8 cellular contexts compared by ENCODE assay signal in the genomic region with DNA sequence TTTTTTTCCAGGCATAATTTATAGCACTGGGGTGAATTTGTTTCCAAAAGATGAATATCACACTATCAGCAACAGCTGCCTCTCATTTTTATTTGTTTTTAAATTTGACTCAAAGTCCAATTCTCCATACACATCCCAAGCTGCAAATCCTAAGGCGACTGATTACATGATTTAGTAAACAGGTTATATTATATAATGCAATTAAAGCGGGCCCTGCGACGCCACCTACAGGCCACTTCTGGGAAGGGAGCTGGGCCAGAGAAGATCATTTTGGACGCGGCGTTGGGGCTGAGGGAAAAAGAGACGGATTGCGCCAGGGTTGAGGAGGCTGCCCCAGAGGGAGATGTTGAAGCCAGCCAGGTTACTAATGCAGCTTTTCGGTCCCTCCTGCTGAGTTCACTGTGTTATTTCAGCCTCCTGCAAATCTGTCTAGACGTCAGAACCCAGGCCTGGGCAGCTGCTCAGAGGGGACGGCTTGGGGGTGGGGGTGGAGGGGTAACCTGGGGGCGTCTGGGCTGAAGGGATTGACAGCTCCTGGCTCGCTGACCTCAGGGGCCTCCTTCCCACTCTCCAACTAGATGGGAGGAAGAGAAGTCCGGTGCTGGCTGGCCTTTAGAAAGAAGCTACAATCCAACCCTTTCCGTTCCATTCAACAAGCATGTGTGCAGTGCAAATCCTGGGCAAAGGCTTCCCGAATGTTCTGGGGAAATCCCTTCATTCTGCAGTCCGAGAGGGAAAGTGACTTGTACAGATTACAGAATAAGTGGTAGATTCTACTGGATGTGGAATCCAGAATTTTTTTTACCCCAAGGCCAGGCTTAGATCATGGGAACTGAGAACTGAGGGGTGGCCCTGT.
DNase-seq lines count a peak whose midpoint lies in the region; ATAC-seq and TF ChIP-seq lines count a peak whose summit lies in the region.

No MANE protein-coding gene starts in this region.

- H4K8ac ChIP-seq in mesenchymal stem cell (ENCODE audit: low read length) = no peak overlapping the region

- H4K91ac ChIP-seq in mesenchymal stem cell (ENCODE audit: low read length) = no peak overlapping the region

- H3K9ac ChIP-seq in endodermal cell (ENCODE audit: extremely low read depth, low read length, poor library complexity, severe bottlenecking) (no peak overlapping the region), mesenchymal stem cell (ENCODE audit: low read length) (no peak overlapping the region)

- H3K27me3 ChIP-seq in endodermal cell (ENCODE audit: control insufficient read depth, insufficient read depth, low read length, poor library complexity, severe bottlenecking) (peaks cover 6% of the 10 kb centered on the region), mesenchymal stem cell (ENCODE audit: control insufficient read depth in 1 of 2, insufficient read depth in 1 of 2, low read length in 2 of 2) (peaks cover 0 to 44% of the 10 kb centered on the region in 2 experiments)

- H2BK120ac ChIP-seq in mesenchymal stem cell (ENCODE audit: low read depth, low read length) = no peak overlapping the region

- H3K18ac ChIP-seq in mesenchymal stem cell (ENCODE audit: low read depth in 1 of 2, low read length in 2 of 2) = no peak overlapping the region

- H2BK5ac ChIP-seq in mesenchymal stem cell (ENCODE audit: low read depth, low read length, poor library complexity, severe bottlenecking) = peak overlapping the region; percentile 33

- peak; percentile 86 for DNase-seq in AG08396 (ENCODE audit: low spot score)
- peak; percentile 26 to 31 for DNase-seq in NCI-H2081 (lab: John Stamatoyannopoulos, UW)
- DNase-seq in activated CD4-positive, alpha-beta T cell treated with anti-CD3 and anti-CD28 coated beads, Interleukin-2, amount 10 ng/mL, durations not matched to agents 7 days and 5 days = peak; percentile 42
- DNase-seq in endodermal cell = peak; percentile 92
- peak; percentile 72 for DNase-seq in mesenchymal stem cell
- DNase-seq in stromal cell of bone marrow (ENCODE audit: low read depth) = peak; percentile 79

- no peak overlapping the region for H3K23ac ChIP-seq in mesenchymal stem cell (ENCODE audit: low read length in 2 of 2)

- peak overlapping the region; percentile 29 for H2AK5ac ChIP-seq in mesenchymal stem cell (ENCODE audit: low read length, severe bottlenecking)

- H3K4me1 ChIP-seq in endodermal cell (ENCODE audit: control insufficient read depth, insufficient read depth, low read length) (peaks cover 3% of the 10 kb centered on the region), mesenchymal stem cell (ENCODE audit: control insufficient read depth, insufficient read depth, low read depth, low read length) (peaks cover 64% of the 10 kb centered on the region)

- H2AFZ ChIP-seq in mesenchymal stem cell (ENCODE audit: low read depth, low read length) = no peak overlapping the region

- H3K9me3 Mint-ChIP-seq in activated CD4-positive, alpha-beta T cell treated with anti-CD3 and anti-CD28 coated beads, Interleukin-2, amount 10 ng/mL, durations not matched to agents 7 days and 5 days = no peaks in the 10 kb centered on the region
- H3K9me3 Mint-ChIP-seq in endodermal cell = no peaks in the 10 kb centered on the region

- CTCF ChIA-PET in activated CD4-positive, alpha-beta T cell treated with anti-CD3 and anti-CD28 coated beads, Interleukin-2, amount 10 ng/mL, durations not matched to agents 7 days and 5 days (lab: Charles Lee) = interaction anchor here (0.9 to 2.4 kb wide), 5 partner anchors 11 to 385 kb away, joined by 3 to 8 read pairs (median 5); no protein-coding TSS in a partner anchor

- H3K27me3 Mint-ChIP-seq in activated CD4-positive, alpha-beta T cell treated with anti-CD3 and anti-CD28 coated beads, Interleukin-2, amount 10 ng/mL, durations not matched to agents 7 days and 5 days = peaks cover 2% of the 10 kb centered on the region
- H3K27me3 Mint-ChIP-seq in endodermal cell (ENCODE audit: insufficient read depth) = peaks cover 16% of the 10 kb centered on the region

- POLR2A ChIA-PET in activated CD4-positive, alpha-beta T cell treated with anti-CD3 and anti-CD28 coated beads, Interleukin-2, amount 10 ng/mL, durations not matched to agents 7 days and 5 days (lab: Charles Lee) = interaction anchor here (0.5 kb wide), 1 partner anchor 12 kb away, joined by 6 read pairs; no protein-coding TSS in a partner anchor

- H3K36me3 Mint-ChIP-seq in activated CD4-positive, alpha-beta T cell treated with anti-CD3 and anti-CD28 coated beads, Interleukin-2, amount 10 ng/mL, durations not matched to agents 7 days and 5 days (ENCODE audit: low read depth) = no peaks in the 10 kb centered on the region
- H3K36me3 Mint-ChIP-seq in endodermal cell (ENCODE audit: low read depth) = no peaks in the 10 kb centered on the region

- no peaks in the 10 kb centered on the region for H3K9me3 ChIP-seq in endodermal cell (ENCODE audit: control insufficient read depth, low read length)
- H3K9me3 ChIP-seq in mesenchymal stem cell (ENCODE audit: control insufficient read depth, low read length) = no peaks in the 10 kb centered on the region

- H3K79me1 ChIP-seq in mesenchymal stem cell (replicated peaks; ENCODE audit: low read length, poor library complexity, severe bottlenecking) = peaks cover 33% of the 10 kb centered on the region

- H3K4me3 Mint-ChIP-seq in activated CD4-positive, alpha-beta T cell treated with anti-CD3 and anti-CD28 coated beads, Interleukin-2, amount 10 ng/mL, durations not matched to agents 7 days and 5 days = no peak overlapping the region
- H3K4me3 Mint-ChIP-seq in endodermal cell = no peak overlapping the region

- peak; percentile 97 for TF ChIP-seq CTCF in endodermal cell (conservative IDR thresholded peaks at IDR 0.05)

- H3K4me2 ChIP-seq in mesenchymal stem cell (ENCODE audit: low read length, poor library complexity, severe bottlenecking) = no peak overlapping the region

- H3K4me3 ChIP-seq in endodermal cell (ENCODE audit: low read length) (no peak overlapping the region), mesenchymal stem cell (ENCODE audit: insufficient read depth in 1 of 2, low read depth in 1 of 2, low read length in 2 of 2) (no peak overlapping the region)

- ATAC-seq in GM18502 (IDR thresholded peaks at IDR 0.05; ENCODE audit: poor library complexity, unreplicated experiment) (peak; percentile 46), HG03196 (IDR thresholded peaks at IDR 0.05; ENCODE audit: unreplicated experiment) (no peak)

- no peaks in the 10 kb centered on the region for H3K4me1 Mint-ChIP-seq in activated CD4-positive, alpha-beta T cell treated with anti-CD3 and anti-CD28 coated beads, Interleukin-2, amount 10 ng/mL, durations not matched to agents 7 days and 5 days
- peaks cover 44% of the 10 kb centered on the region for H3K4me1 Mint-ChIP-seq in endodermal cell

- H3K27ac ChIP-seq in endodermal cell (ENCODE audit: low read depth, low read length) = peak overlapping the region; percentile 57
- H3K27ac ChIP-seq in mesenchymal stem cell (ENCODE audit: low read length, poor library complexity, severe bottlenecking) = peak overlapping the region; percentile 89

- H3K27ac Mint-ChIP-seq in activated CD4-positive, alpha-beta T cell treated with anti-CD3 and anti-CD28 coated beads, Interleukin-2, amount 10 ng/mL, durations not matched to agents 7 days and 5 days = no peak overlapping the region
- H3K27ac Mint-ChIP-seq in endodermal cell = no peak overlapping the region

- no peak overlapping the region for H3K14ac ChIP-seq in mesenchymal stem cell (ENCODE audit: low read length in 2 of 2)

- H3K36me3 ChIP-seq in endodermal cell (ENCODE audit: control insufficient read depth, insufficient read depth, low read length) = no peaks in the 10 kb centered on the region
- peaks cover 0 to 20% of the 10 kb centered on the region in 2 experiments for H3K36me3 ChIP-seq in mesenchymal stem cell (ENCODE audit: control insufficient read depth in 1 of 2, insufficient read depth in 2 of 2, low read depth in 1 of 2, low read length in 2 of 2)

- H2BK12ac ChIP-seq in mesenchymal stem cell (ENCODE audit: low read length in 2 of 2) = no peak overlapping the region

- H3K4ac ChIP-seq in mesenchymal stem cell (ENCODE audit: low read depth in 1 of 2, low read length in 2 of 2) = no peak overlapping the region

- no peak overlapping the region for H2BK15ac ChIP-seq in mesenchymal stem cell (ENCODE audit: low read depth, poor library complexity, severe bottlenecking)

- 32 to 46% methylated on average over 4 to 18 of the region's 18 CpGs for WGBS in endodermal cell (ENCODE audit: insufficient coverage in 1 of 2, insufficient read length in 1 of 2), 2 experiments
- 20% methylated on average over 17 of the region's 18 CpGs for WGBS in mesenchymal stem cell

Comparison
In these comparisons a context has a peak if more than half of its experiments do, and no peak if none do; other contexts are left out.
1. DNase-seq: peak in every context shown above with its lines; median percentile 92 in endodermal cell; 86 in AG08396; 79 in stromal cell of bone marrow; 72 in mesenchymal stem cell; 42 in activated CD4-positive, alpha-beta T cell treated with anti-CD3 and anti-CD28 coated beads, Interleukin-2, amount 10 ng/mL, durations not matched to agents 7 days and 5 days; 28 in NCI-H2081.